Comparison of ENCODE assay signal across 1 cellular context in the genomic region with DNA sequence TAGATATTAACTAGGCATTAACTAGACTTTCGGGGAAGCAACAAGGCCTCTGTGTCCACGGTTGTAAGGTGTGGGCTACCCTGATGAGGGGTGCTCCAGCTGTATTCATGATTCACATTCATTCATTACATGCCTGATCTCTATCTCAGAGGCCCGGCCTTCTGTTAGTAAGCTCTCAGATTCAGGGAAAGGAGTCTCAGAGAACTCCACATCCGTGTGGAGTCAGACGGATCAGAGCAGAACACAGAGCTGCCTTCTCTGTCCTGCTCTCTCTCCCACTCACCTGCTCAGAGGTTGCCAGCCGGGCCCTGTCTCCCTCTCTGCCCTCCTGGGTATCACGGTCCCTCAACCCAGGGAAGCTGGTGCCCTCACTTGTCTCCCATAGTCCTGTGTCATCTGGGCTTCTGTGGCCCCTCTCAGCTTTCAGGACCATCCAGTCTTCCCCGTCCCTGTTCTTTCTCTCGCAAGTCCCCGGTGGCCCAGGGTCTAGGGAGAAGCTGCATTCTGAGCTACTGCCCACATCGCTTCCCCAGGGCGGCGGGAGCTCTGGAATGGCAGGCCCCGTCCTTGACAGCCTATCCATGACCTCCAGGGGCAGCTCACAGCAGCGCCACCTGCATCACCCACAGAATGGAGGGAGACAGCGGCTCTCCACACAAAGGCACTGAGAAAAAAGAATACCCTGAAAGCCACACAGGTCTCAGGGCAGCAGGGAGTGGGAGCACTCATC.
TF ChIP-seq lines count a peak whose summit lies in the region.

No MANE protein-coding gene starts in this region.

TF ChIP-seq in SK-N-SH, 30 proteins besides CTCF, POLR2A, EP300 and RAD21 (continued from another document):
- TF ChIP-seq FOSL2 (IDR thresholded peaks at IDR 0.05; ENCODE audit: borderline replicate concordance, low read depth) (no peak), FOXJ3 (CRISPR knock-in tag; IDR thresholded peaks at IDR 0.05) (no peak), RFX5 (IDR thresholded peaks at IDR 0.05; ENCODE audit: low read length) (no peak), RXRA (IDR thresholded peaks at IDR 0.05; ENCODE audit: borderline replicate concordance, low read depth) (no peak)
- TF ChIP-seq, protein P1, sequence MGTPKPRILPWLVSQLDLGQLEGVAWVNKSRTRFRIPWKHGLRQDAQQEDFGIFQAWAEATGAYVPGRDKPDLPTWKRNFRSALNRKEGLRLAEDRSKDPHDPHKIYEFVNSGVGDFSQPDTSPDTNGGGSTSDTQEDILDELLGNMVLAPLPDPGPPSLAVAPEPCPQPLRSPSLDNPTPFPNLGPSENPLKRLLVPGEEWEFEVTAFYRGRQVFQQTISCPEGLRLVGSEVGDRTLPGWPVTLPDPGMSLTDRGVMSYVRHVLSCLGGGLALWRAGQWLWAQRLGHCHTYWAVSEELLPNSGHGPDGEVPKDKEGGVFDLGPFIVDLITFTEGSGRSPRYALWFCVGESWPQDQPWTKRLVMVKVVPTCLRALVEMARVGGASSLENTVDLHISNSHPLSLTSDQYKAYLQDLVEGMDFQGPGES (IDR thresholded peaks at IDR 0.05; ENCODE audit: low read depth, low read length): no peak
